In the genomic region with DNA sequence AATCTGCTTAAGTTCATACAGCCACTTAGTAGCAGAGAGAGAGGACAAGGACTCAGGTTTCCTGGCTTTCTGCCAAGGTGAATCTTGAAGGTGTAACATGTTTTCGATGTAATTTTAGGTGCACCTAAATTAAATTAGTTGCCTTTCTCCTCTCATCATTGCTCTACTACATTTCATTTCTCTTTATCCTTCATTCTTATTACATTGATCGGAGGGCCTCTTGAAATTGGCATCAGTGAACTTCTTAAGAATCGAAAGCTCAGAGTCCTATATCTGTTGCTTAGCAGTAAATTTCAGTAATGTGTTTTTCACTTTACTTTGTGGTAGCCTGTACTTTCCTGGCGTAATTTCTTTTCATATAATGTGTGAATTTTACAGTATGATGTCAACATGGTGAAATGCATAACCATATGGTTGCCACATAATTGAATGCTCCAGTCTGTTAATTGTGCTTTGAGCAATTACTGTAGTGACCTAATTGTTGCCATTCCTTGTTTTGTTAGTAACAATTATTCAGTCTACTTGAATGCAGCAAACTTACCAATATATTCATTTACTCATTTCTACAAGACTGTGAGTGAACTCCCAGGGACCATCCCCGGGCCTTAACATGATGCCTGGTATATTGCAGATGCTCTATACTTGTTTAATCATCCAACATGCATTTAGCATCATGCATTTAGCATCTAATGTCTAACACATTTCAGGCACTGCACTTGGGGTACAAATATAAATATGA, we compare ENCODE assay signal across 15 cellular contexts.
DNase-seq lines count a peak whose midpoint lies in the region; ATAC-seq, FAIRE-seq and TF ChIP-seq lines count a peak whose summit lies in the region.
"Had no signal": no experiment of that assay in that cellular context is flagged by ENCODE, and none has a peak within 500 bp of the region (broad histone marks: within the 10 kb centered on the region; RNA-seq: fewer than 3 reads in every experiment).

No MANE protein-coding gene starts in this region.

- H3K27me3 Mint-ChIP-seq in activated CD4-positive, alpha-beta T cell treated with anti-CD3 and anti-CD28 coated beads for 36 hours, result no peaks in the 10 kb centered on the region

- POLR2A ChIA-PET in activated CD4-positive, alpha-beta T cell treated with anti-CD3 and anti-CD28 coated beads for 36 hours (lab: Charles Lee), result interaction anchor here (0.6 to 1.8 kb wide), 12 partner anchors 16 to 415 kb away, joined by 3 to 12 read pairs (median 4); a partner anchor contains a TSS

- CTCF ChIA-PET in activated CD4-positive, alpha-beta T cell treated with anti-CD3 and anti-CD28 coated beads for 36 hours (lab: Charles Lee), result interaction anchor here (0.5 to 2.2 kb wide), 6 partner anchors 16 to 962 kb away, joined by 3 to 8 read pairs (median 5); a partner anchor contains a TSS

- H3K4me3 Mint-ChIP-seq in activated CD4-positive, alpha-beta T cell treated with anti-CD3 and anti-CD28 coated beads for 36 hours, result peak overlapping the region; percentile 32
- H3K4me3 Mint-ChIP-seq: neural progenitor cell had no signal

- DNase-seq in activated CD4-positive, alpha-beta T cell treated with anti-CD3 and anti-CD28 coated beads for 36 hours, result peak; percentile 74
- no peak for DNase-seq in activated CD4-positive, alpha-beta T cell treated with anti-CD3 and anti-CD28 coated beads for 1 hour
- DNase-seq in NCI-H2171 treated with DMSO at 0.1 percent for 48 hours (lab: John Stamatoyannopoulos, UW) (peak; percentile 72), H54 (ENCODE audit: insufficient read length, low spot score) (no peak), OCI-M2 (lab: John Stamatoyannopoulos, UW; ENCODE audit: unreplicated experiment) (no peak), NCI-H1092 treated with DMSO at 0.1 percent for 48 hours (lab: John Stamatoyannopoulos, UW) (no peak)
- DNase-seq in activated naive CD4-positive, alpha-beta T cell treated with anti-CD3 and anti-CD28 coated beads, Interleukin-2, amount 50 U/mL, for 72 hours (ENCODE audit: low spot score in 2 of 2), result no peak
- peak; percentile 56 for DNase-seq in stimulated activated CD8-positive, alpha-beta memory T cell treated with anti-CD3 and anti-CD28 coated beads, Interleukin-4, amount 100 ng/mL, for 48 hours
- DNase-seq: activated effector memory CD4-positive, alpha-beta T cell treated with Interleukin-2 at 50 U/mL for 16 hours; cortex of kidney; NCI-H2029 treated with DMSO at 0.1 percent for 48 hours had no signal

- intact Hi-C loops in activated CD4-positive, alpha-beta T cell treated with anti-CD3 and anti-CD28 coated beads for 36 hours (cut with DNase I, micrococcal nuclease), result loop anchor here (1.0 to 5.0 kb wide), 4 partner anchors 16 to 137 kb away; a partner anchor contains a TSS

- FAIRE-seq in H54 (lab: Jason Lieb, UNC), result no peak
- FAIRE-seq: G401.6, islet of Langerhans, RCC 7860 had no signal

- peaks cover 92% of the 10 kb centered on the region for H3K4me1 Mint-ChIP-seq in activated CD4-positive, alpha-beta T cell treated with anti-CD3 and anti-CD28 coated beads for 36 hours

- H3K36me3 Mint-ChIP-seq in activated CD4-positive, alpha-beta T cell treated with anti-CD3 and anti-CD28 coated beads for 36 hours (ENCODE audit: low read depth), result peaks cover 35% of the 10 kb centered on the region
- H3K36me3 Mint-ChIP-seq in activated naive CD4-positive, alpha-beta T cell treated with anti-CD3 and anti-CD28 coated beads, Interleukin-2, amount 50 U/mL, for 72 hours, result peaks cover 0 to 24% of the 10 kb centered on the region in 2 donors

- peak; percentile 77 for ATAC-seq in activated CD4-positive, alpha-beta T cell treated with anti-CD3 and anti-CD28 coated beads for 36 hours
- peak; percentile 71 to 85 for ATAC-seq in activated naive CD4-positive, alpha-beta T cell treated with anti-CD3 and anti-CD28 coated beads, Interleukin-2, amount 50 U/mL, for 72 hours

- H3K9me3 Mint-ChIP-seq in activated CD4-positive, alpha-beta T cell treated with anti-CD3 and anti-CD28 coated beads for 36 hours (ENCODE audit: low read depth), result no peaks in the 10 kb centered on the region
- H3K9me3 Mint-ChIP-seq in activated naive CD4-positive, alpha-beta T cell treated with anti-CD3 and anti-CD28 coated beads, Interleukin-2, amount 50 U/mL, for 72 hours, result no peaks in the 10 kb centered on the region

- H3K27ac Mint-ChIP-seq in activated CD4-positive, alpha-beta T cell treated with anti-CD3 and anti-CD28 coated beads for 36 hours, result peak overlapping the region; percentile 95
- H3K27ac Mint-ChIP-seq in activated naive CD4-positive, alpha-beta T cell treated with anti-CD3 and anti-CD28 coated beads, Interleukin-2, amount 50 U/mL, for 72 hours, result peak overlapping the region; percentile 83 to 97
- H3K27ac Mint-ChIP-seq: neural progenitor cell had no signal

- TF ChIP-seq POLR2A in H54 (IDR thresholded peaks at IDR 0.05; ENCODE audit: low read depth, low read length), result no peak

Comparison
In these comparisons a context has a peak if more than half of its experiments do, and no peak if none do; other contexts are left out.
1. DNase-seq: peak in activated CD4-positive, alpha-beta T cell treated with anti-CD3 and anti-CD28 coated beads for 36 hours (single experiment), NCI-H2171 treated with DMSO at 0.1 percent for 48 hours (single experiment) and stimulated activated CD8-positive, alpha-beta memory T cell treated with anti-CD3 and anti-CD28 coated beads, Interleukin-4, amount 100 ng/mL, for 48 hours (single experiment); none in activated CD4-positive, alpha-beta T cell treated with anti-CD3 and anti-CD28 coated beads for 1 hour (single experiment), activated naive CD4-positive, alpha-beta T cell treated with anti-CD3 and anti-CD28 coated beads, Interleukin-2, amount 50 U/mL, for 72 hours (0 of 2), H54 (single experiment), OCI-M2 (single experiment) and NCI-H1092 treated with DMSO at 0.1 percent for 48 hours (single experiment).